Comparison of ENCODE assay signal across 8 cellular contexts in the genomic region with DNA sequence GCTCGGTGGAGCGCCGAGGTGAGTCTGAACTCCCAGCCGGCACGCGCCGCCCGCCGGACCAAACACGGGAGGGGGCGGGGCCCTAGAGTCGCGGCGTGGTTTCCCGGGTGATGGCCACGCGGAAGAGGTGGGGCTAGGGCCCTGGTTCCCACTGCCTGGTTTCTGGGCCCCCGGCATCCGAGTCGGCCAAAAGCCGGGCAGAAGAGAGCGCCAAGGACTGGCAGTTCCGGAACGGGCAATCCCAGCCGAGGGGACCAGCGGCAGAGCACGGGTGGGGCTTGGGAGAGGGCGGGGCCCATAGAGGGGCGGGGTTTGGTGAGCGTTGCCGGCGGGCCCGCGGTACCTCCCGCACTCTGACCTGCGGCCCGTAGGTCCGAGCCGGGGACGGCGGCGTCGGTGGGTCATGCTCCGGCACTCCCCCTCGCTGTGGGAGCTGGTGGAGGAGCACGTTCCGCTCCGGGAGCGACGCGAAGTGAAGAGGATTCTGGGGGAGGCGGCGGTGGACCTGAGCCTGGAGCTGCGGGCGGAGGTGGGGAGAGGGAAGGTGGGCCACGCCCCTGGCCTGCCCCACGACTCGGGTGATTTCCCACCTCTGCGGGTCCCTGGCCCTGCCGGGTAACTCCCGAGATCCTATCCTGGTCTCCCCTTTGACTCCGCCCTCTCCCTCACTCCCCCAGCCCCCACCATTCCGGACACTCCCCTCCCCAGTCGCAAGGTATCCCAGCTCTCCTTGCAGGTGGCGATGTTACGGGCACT. TPM values are rescaled to one million over a fixed set of nuclear protein-coding genes. Genes with fewer than 3 reads are reported as not detected.
DNase-seq lines count a peak whose midpoint lies in the region; ATAC-seq and TF ChIP-seq lines count a peak whose summit lies in the region.

A gene (plus strand): TSS at position 124 of the 756 bp plus-strand sequence. CDS start 280 bp downstream, at position 404.

- peaks cover 8 to 14% of the 10 kb centered on the region in 2 donors for H3K4me1 Mint-ChIP-seq in effector memory CD8-positive, alpha-beta T cell (ENCODE audit: low read depth in 2 of 2)

- H3K14ac ChIP-seq in mesenchymal stem cell (ENCODE audit: low read length in 2 of 2): peak within 1 kb of the TSS in 1 of 2 experiments; percentile 28

- WGBS in mesenchymal stem cell: under 1% methylated on average over 49 of the region's 66 CpGs

- DNase-seq in AG10803 (ENCODE audit: low read depth): peak; percentile 83
- DNase-seq in NCI-H82 (lab: John Stamatoyannopoulos, UW): peak; percentile 83
- peak; percentile 36 to 62 for DNase-seq in activated CD8-positive, alpha-beta memory T cell treated with anti-CD3 and anti-CD28 coated beads for 1 hour (ENCODE audit: extremely low read depth in 1 of 2, low read depth in 1 of 2)
- DNase-seq in effector memory CD8-positive, alpha-beta T cell: peak; percentile 71 to 75 (median 72)
- peak; percentile 84 for DNase-seq in mesenchymal stem cell
- DNase-seq in stimulated activated CD8-positive, alpha-beta memory T cell treated with anti-CD3 and anti-CD28 coated beads, Interleukin-12 subunit alpha, Interleukin-12 subunit beta, amount 100 ng/mL, for 4 hours (ENCODE audit: low read depth): peak; percentile 65

- peak within 1 kb of the TSS; percentile 92 to 95 for H3K27ac Mint-ChIP-seq in effector memory CD8-positive, alpha-beta T cell

- ATAC-seq in GM19035 (IDR thresholded peaks at IDR 0.05; ENCODE audit: unreplicated experiment) (peak; percentile 82), HG03354 (IDR thresholded peaks at IDR 0.05; ENCODE audit: poor library complexity, severe bottlenecking, unreplicated experiment) (peak; percentile 81)
- peak; percentile 88 for ATAC-seq in effector memory CD8-positive, alpha-beta T cell (replicated peaks)

- peak within 1 kb of the TSS; percentile 34 for H2BK15ac ChIP-seq in mesenchymal stem cell (ENCODE audit: low read depth, poor library complexity, severe bottlenecking)

- TF ChIP-seq CTCF in AG10803 (conservative IDR thresholded peaks at IDR 0.05; ENCODE audit: low read length): no peak

- peak within 1 kb of the TSS; percentile 75 for H3K4me3 ChIP-seq in AG10803 (ENCODE audit: low read length)
- H3K4me3 ChIP-seq in mesenchymal stem cell (ENCODE audit: insufficient read depth in 1 of 2, low read depth in 1 of 2, low read length in 2 of 2): peak within 1 kb of the TSS; percentile 79 to 84

- peaks cover 31% of the 10 kb centered on the region for H3K4me1 ChIP-seq in mesenchymal stem cell (ENCODE audit: control insufficient read depth, insufficient read depth, low read depth, low read length)

- no peak within 1 kb of the TSS for H2BK12ac ChIP-seq in mesenchymal stem cell (ENCODE audit: low read length in 2 of 2)

- H4K91ac ChIP-seq in mesenchymal stem cell (ENCODE audit: low read length): no peak within 1 kb of the TSS

- H3K23ac ChIP-seq in mesenchymal stem cell (ENCODE audit: low read length in 2 of 2): peak within 1 kb of the TSS in 1 of 2 experiments; percentile 81

- no peaks in the 10 kb centered on the region for H3K27me3 ChIP-seq in mesenchymal stem cell (ENCODE audit: control insufficient read depth in 1 of 2, insufficient read depth in 1 of 2, low read length in 2 of 2)

- H3K36me3 Mint-ChIP-seq in effector memory CD8-positive, alpha-beta T cell (ENCODE audit: insufficient read depth): peaks cover 6% of the 10 kb centered on the region

- H2AFZ ChIP-seq in mesenchymal stem cell (ENCODE audit: low read depth, low read length): peak within 1 kb of the TSS; percentile 94

- peak within 1 kb of the TSS; percentile 47 to 49 for H3K4ac ChIP-seq in mesenchymal stem cell (ENCODE audit: low read depth in 1 of 2, low read length in 2 of 2)

- peaks cover 2 to 12% of the 10 kb centered on the region in 2 experiments for H3K36me3 ChIP-seq in mesenchymal stem cell (ENCODE audit: control insufficient read depth in 1 of 2, insufficient read depth in 2 of 2, low read depth in 1 of 2, low read length in 2 of 2)

- H4K8ac ChIP-seq in mesenchymal stem cell (ENCODE audit: low read length): peak within 1 kb of the TSS; percentile 46

- peak within 1 kb of the TSS; percentile 52 to 97 for H3K18ac ChIP-seq in mesenchymal stem cell (ENCODE audit: low read depth in 1 of 2, low read length in 2 of 2)

- H3K9me3 ChIP-seq in mesenchymal stem cell (ENCODE audit: control insufficient read depth, low read length): no peaks in the 10 kb centered on the region

- peak within 1 kb of the TSS; percentile 82 for H3K4me2 ChIP-seq in mesenchymal stem cell (ENCODE audit: low read length, poor library complexity, severe bottlenecking)

- H3K4me3 Mint-ChIP-seq in effector memory CD8-positive, alpha-beta T cell: peak within 1 kb of the TSS; percentile 94 to 96

- H3K27me3 Mint-ChIP-seq in effector memory CD8-positive, alpha-beta T cell: no peaks in the 10 kb centered on the region

- no peaks in the 10 kb centered on the region for H3K79me1 ChIP-seq in mesenchymal stem cell (replicated peaks; ENCODE audit: low read length, poor library complexity, severe bottlenecking)

- peak within 1 kb of the TSS; percentile 91 for H3K9ac ChIP-seq in mesenchymal stem cell (ENCODE audit: low read length)

- peak within 1 kb of the TSS; percentile 38 for H2AK5ac ChIP-seq in mesenchymal stem cell (ENCODE audit: low read length, severe bottlenecking)

- H3K27ac ChIP-seq in mesenchymal stem cell (ENCODE audit: low read length, poor library complexity, severe bottlenecking): peak within 1 kb of the TSS; percentile 41

- H2BK120ac ChIP-seq in mesenchymal stem cell (ENCODE audit: low read depth, low read length): no peak within 1 kb of the TSS

- H3K9me3 Mint-ChIP-seq in effector memory CD8-positive, alpha-beta T cell: no peaks in the 10 kb centered on the region

- H2BK5ac ChIP-seq in mesenchymal stem cell (ENCODE audit: low read depth, low read length, poor library complexity, severe bottlenecking): no peak within 1 kb of the TSS

RNA-seq across cellular contexts. Expression of the gene that starts here (rescaled TPM):
- polyA plus RNA-seq in mesenchymal stem cell (2013, experiment 1 of 2): 2.9 TPM
- 3.2 TPM for polyA plus RNA-seq in mesenchymal stem cell (2013, experiment 2 of 2)

Comparison
In these comparisons a context has a peak if more than half of its experiments do, and no peak if none do; other contexts are left out.
1. Peak in every context shown above with its lines: DNase-seq, ATAC-seq, H3K4me3 ChIP-seq and H3K27ac ChIP-seq.